In the genomic region with DNA sequence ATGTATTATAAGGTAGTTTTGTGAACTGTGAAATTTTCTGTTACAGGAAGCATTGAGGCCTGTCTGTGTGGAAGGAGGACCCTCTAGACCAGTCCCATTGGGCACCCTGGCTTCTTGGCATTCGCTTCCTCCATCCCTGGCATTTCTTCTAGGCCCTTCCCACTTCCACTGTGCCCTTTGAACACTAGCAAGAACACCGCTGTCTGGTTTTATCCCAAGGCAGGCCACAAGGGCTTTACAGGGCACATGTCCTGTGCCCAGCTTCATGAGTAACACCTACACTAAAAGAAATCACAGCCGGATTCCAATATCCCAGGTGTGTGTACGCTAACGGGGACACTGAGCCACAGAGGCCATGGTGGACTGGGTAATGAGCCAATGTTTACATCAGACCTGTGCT, we compare ENCODE assay signal across 30 cellular contexts.
"Had no signal": no experiment of that assay in that cellular context is flagged by ENCODE, and none has a peak within 500 bp of the region (broad histone marks: within the 10 kb centered on the region; RNA-seq: fewer than 3 reads in every experiment).

No MANE protein-coding gene starts in this region.

- ATAC-seq: activated CD8-positive, alpha-beta T cell treated with anti-CD3 and anti-CD28 coated beads for 36 hours; activated naive CD8-positive, alpha-beta T cell treated with anti-CD3 and anti-CD28 coated beads, Interleukin-2, amount 50 U/mL, for 24 hours; body of pancreas; effector memory CD8-positive, alpha-beta T cell; gastroesophageal sphincter; WTC11 had no signal

- H3K4me3 ChIP-seq: adrenal gland, body of pancreas, esophagus squamous epithelium, gastroesophageal sphincter had no signal

- H3K36me3 ChIP-seq: adrenal gland, esophagus squamous epithelium, gastroesophageal sphincter had no signal

- H3K27ac ChIP-seq: adrenal gland, body of pancreas, epithelial cell of prostate, esophagus squamous epithelium, gastroesophageal sphincter, VCaP had no signal

- FAIRE-seq: colon, endometrium, endothelial cell of umbilical vein had no signal

- H3K9me3 ChIP-seq: adrenal gland, body of pancreas, esophagus squamous epithelium, gastroesophageal sphincter had no signal

- H3K27me3 ChIP-seq: adrenal gland, body of pancreas, esophagus squamous epithelium, gastroesophageal sphincter had no signal

- H3K4me1 ChIP-seq: adrenal gland, body of pancreas had no signal

- DNase-seq: activated CD4-positive, alpha-beta T cell treated with anti-CD3 and anti-CD28 coated beads for 48 hours; activated CD4-positive, alpha-beta T cell treated with anti-CD3 and anti-CD28 coated beads, Interleukin-2, amount 50 U/mL, for 1 hour; activated CD4-positive, alpha-beta T cell treated with anti-CD3 and anti-CD28 coated beads, Interleukin-2, amount 50 U/mL, for 48 hours; activated CD8-positive, alpha-beta memory T cell treated with anti-CD3 and anti-CD28 coated beads for 24 hours; activated CD8-positive, alpha-beta T cell treated with anti-CD3 and anti-CD28 coated beads for 36 hours; activated effector memory CD4-positive, alpha-beta T cell treated with anti-CD3 and anti-CD28 coated beads, Interleukin-2, amount 50 U/mL, for 16 hours; activated naive CD4-positive, alpha-beta T cell treated with anti-CD3 and anti-CD28 coated beads for 36 hours; activated naive CD8-positive, alpha-beta T cell treated with anti-CD3 and anti-CD28 coated beads for 36 hours; activated naive CD8-positive, alpha-beta T cell treated with anti-CD3 and anti-CD28 coated beads, Interleukin-2, amount 50 U/mL, for 24 hours; activated T-cell treated with anti-CD3 and anti-CD28 coated beads, Interleukin-2, amount 50 U/mL, for 1 hour; activated T-cell treated with anti-CD3 and anti-CD28 coated beads, Interleukin-2, amount 50 U/mL, for 48 hours; adrenal gland; amygdala; aorta; body of pancreas; caudate nucleus; cortex of kidney; dermis blood vessel endothelial cell; effector CD4-positive, alpha-beta T cell; effector memory CD8-positive, alpha-beta T cell; esophagus squamous epithelium; foreskin melanocyte; T-helper 2 cell had no signal
